Comparison of ENCODE assay signal across 20 cellular contexts in genomic region chr5:137960141-137960540, GRCh38.
"Had no signal": no experiment of that assay in that cellular context is flagged by ENCODE, and none has a peak within 500 bp of the region (broad histone marks: within the 10 kb centered on the region; RNA-seq: fewer than 3 reads in every experiment).

No MANE protein-coding gene starts in this region.

- H3K9me3 ChIP-seq: body of pancreas, esophagus squamous epithelium, left lung, testis, uterus had no signal

- ATAC-seq: body of pancreas; left lung; sciatic nerve; stimulated activated memory B cell treated with anti-CD40 and anti-IgM and Interleukin-4, amounts not matched to agents 10 μg/mL and 1 μg/mL and 100 μg/mL, for 72 hours; WTC11 had no signal

- H3K4me3 Mint-ChIP-seq: neural crest cell; stimulated activated memory B cell treated with anti-CD40 and anti-IgM and Interleukin-4, amounts not matched to agents 10 μg/mL and 1 μg/mL and 100 μg/mL, for 72 hours; WTC11 had no signal

- DNase-seq: activated CD4-positive, alpha-beta T cell treated with anti-CD3 and anti-CD28 coated beads for 4 hours; activated CD4-positive, alpha-beta T cell treated with anti-CD3 and anti-CD28 coated beads, Interleukin-2, amount 50 U/mL, for 48 hours; activated gamma-delta T cell; activated naive CD4-positive, alpha-beta T cell treated with anti-CD3 and anti-CD28 coated beads, Interleukin-2, amount 50 U/mL, for 16 hours; body of pancreas; esophagus squamous epithelium; left lung; mammary epithelial cell; occipital lobe; small intestine; stimulated activated CD4-positive, alpha-beta T cell treated with anti-CD3 and anti-CD28 coated beads, Interleukin-2, amount 100 ng/mL, for 24 hours; T-helper 1 cell; T1000; testis; trophoblast cell; uterus had no signal

- H3K4me1 Mint-ChIP-seq: WTC11 had no signal

- H3K36me3 ChIP-seq: uterus had no signal

- H3K27ac ChIP-seq: body of pancreas, esophagus squamous epithelium, left lung, testis, uterus had no signal

- H3K27me3 ChIP-seq: body of pancreas, esophagus squamous epithelium, left lung, testis, uterus had no signal

- H3K4me3 ChIP-seq: body of pancreas, esophagus squamous epithelium, left lung, testis, uterus had no signal

- H3K27ac Mint-ChIP-seq: stimulated activated memory B cell treated with anti-CD40 and anti-IgM and Interleukin-4, amounts not matched to agents 10 μg/mL and 1 μg/mL and 100 μg/mL, for 72 hours had no signal

- H3K27me3 Mint-ChIP-seq: stimulated activated memory B cell treated with anti-CD40 and anti-IgM and Interleukin-4, amounts not matched to agents 10 μg/mL and 1 μg/mL and 100 μg/mL, for 72 hours had no signal

- H3K9me3 Mint-ChIP-seq: neural crest cell; stimulated activated memory B cell treated with anti-CD40 and anti-IgM and Interleukin-4, amounts not matched to agents 10 μg/mL and 1 μg/mL and 100 μg/mL, for 72 hours; WTC11 had no signal

- H3K4me1 ChIP-seq: body of pancreas, esophagus squamous epithelium, left lung, testis, uterus had no signal
